ENCODE assay signal across 23 cellular contexts in the genomic region with DNA sequence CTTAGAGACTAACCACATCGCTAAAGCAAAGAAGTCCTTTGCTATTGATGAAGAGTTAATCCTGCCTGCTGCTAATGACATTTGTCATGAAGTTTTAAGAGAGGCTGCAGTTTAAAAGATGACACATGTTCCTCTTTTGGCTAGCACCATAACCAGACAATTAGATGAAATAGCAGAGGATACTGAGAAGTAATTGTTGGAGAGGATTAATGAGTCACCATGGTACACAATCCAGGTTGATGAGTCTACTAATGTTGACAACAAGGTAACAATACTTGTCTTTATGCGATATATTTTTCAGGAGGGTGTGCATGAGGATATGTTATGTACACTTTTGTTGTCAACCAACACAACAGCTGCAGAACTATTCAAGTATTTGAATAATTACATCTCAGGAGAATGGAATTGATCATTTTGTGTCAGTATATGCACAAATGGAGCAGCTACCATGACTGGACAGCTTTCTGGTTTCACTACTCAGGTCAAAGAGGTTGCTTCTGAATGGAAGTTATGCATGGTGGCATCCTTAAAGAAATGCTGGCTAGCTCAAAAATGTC. TPM values are rescaled to one million over a fixed set of nuclear protein-coding genes. Genes with fewer than 3 reads are reported as not detected.
DNase-seq lines count a peak whose midpoint lies in the region; ATAC-seq and TF ChIP-seq lines count a peak whose summit lies in the region.
"Had no signal": no experiment of that assay in that cellular context is flagged by ENCODE, and none has a peak within 500 bp of the region (broad histone marks: within the 10 kb centered on the region; RNA-seq: fewer than 3 reads in every experiment).

No MANE protein-coding gene starts in this region.

- TF ChIP-seq RAD21 in HCT116 (IDR thresholded peaks at IDR 0.05; ENCODE audit: low read depth), result no peak

- no peak overlapping the region for H3K27ac ChIP-seq in HCT116 (ENCODE audit: low read depth, low read length)
- no peak overlapping the region for H3K27ac ChIP-seq in RWPE2 (ENCODE audit: poor library complexity, severe bottlenecking)
- H3K27ac ChIP-seq: A549 had no signal

- DNase-seq in COLO829 (ENCODE audit: low spot score) (peak; percentile 71), HCT116 (ENCODE audit: low read depth, low spot score) (peak; percentile 69), RWPE2 (ENCODE audit: low spot score) (no peak), NCI-H2196 (lab: John Stamatoyannopoulos, UW; ENCODE audit: unreplicated experiment) (no peak), superior temporal gyrus (ENCODE audit: extremely low spot score) (no peak)
- DNase-seq in activated naive CD4-positive, alpha-beta T cell treated with Interleukin-2 at 50 U/mL for 16 hours, result no peak
- DNase-seq: BE2C, DND-41, Kasumi-1, NCI-H1417, NCI-H1694 treated with DMSO at 0.1 percent for 48 hours, NCI-H2081 treated with DMSO at 0.1 percent for 48 hours, NCI-H2171 treated with DMSO at 0.1 percent for 48 hours, NCI-H446, NCI-H526, SHP77 treated with DMSO at 0.1 percent for 48 hours, SK-N-SH had no signal

- POLR2A ChIA-PET in HCT116 (lab: Charles Lee), result no interaction called here

- H3K79me2 ChIP-seq in HCT116 (ENCODE audit: insufficient read depth, low read length), result no peaks in the 10 kb centered on the region

- H3K36me3 ChIP-seq in HCT116 (ENCODE audit: control insufficient read depth in 1 of 2, insufficient read depth in 2 of 2, low read length in 2 of 2), result no peaks in the 10 kb centered on the region
- no peaks in the 10 kb centered on the region for H3K36me3 ChIP-seq in RWPE2 (ENCODE audit: low read depth)
- H3K36me3 ChIP-seq: BE2C had no signal

- intact Hi-C loops in HCT116 (cut with micrococcal nuclease), result no loop called here

- H3K27me3 ChIP-seq in HCT116 (ENCODE audit: insufficient read depth, low read length), result no peaks in the 10 kb centered on the region
- H3K27me3 ChIP-seq in RWPE2 (ENCODE audit: insufficient read depth, poor library complexity, severe bottlenecking), result no peaks in the 10 kb centered on the region
- H3K27me3 ChIP-seq: BE2C had no signal

- ATAC-seq in HCT116 (peak; percentile 82), RWPE2 (ENCODE audit: low read depth) (peak; percentile 70), esophagus mucosa (peak; percentile 29), GM18861 (IDR thresholded peaks at IDR 0.05; ENCODE audit: unreplicated experiment) (no peak)
- ATAC-seq: A549 had no signal

- H4K20me1 ChIP-seq in HCT116 (ENCODE audit: insufficient read depth), result no peaks in the 10 kb centered on the region

- H3K4me2 ChIP-seq in HCT116 (ENCODE audit: low read length), result peak overlapping the region; percentile 44
- H3K4me2 ChIP-seq: A549, SK-N-SH had no signal

- H3K4me3 ChIP-seq in HCT116 (replicated peaks in 1 of 2; ENCODE audit: low read depth in 1 of 2, low read length in 2 of 2) (no peak overlapping the region), RWPE2 (ENCODE audit: severe bottlenecking) (no peak overlapping the region)
- H3K4me3 ChIP-seq: A549 had no signal

- H3K9me2 ChIP-seq in HCT116 (ENCODE audit: insufficient read depth), result no peaks in the 10 kb centered on the region
- H3K9me2 ChIP-seq: SK-N-SH had no signal

- H3K9me3 ChIP-seq in HCT116 (ENCODE audit: control insufficient read depth in 1 of 2, insufficient read depth in 1 of 2, low read depth in 1 of 2, low read length in 2 of 2) (no peaks in the 10 kb centered on the region), RWPE2 (ENCODE audit: severe bottlenecking) (no peaks in the 10 kb centered on the region)
- H3K9me3 ChIP-seq: A549, BE2C, SK-N-SH had no signal

- RAD21 ChIA-PET in HCT116 (lab: Charles Lee; ENCODE audit: low non-redundant PET in 1 of 2, low total read pairs in 2 of 2, uncharacterized antibody in 2 of 2, unreplicated experiment in 2 of 2), result no interaction called here

- peak overlapping the region; percentile 50 for H2AFZ ChIP-seq in HCT116 (ENCODE audit: low read depth, low read length, poor library complexity, severe bottlenecking)

- CTCF ChIA-PET in HCT116 (lab: Charles Lee), result no interaction called here

- H3K4me1 ChIP-seq in HCT116 (ENCODE audit: control insufficient read depth in 1 of 2, insufficient read depth in 2 of 2, low read length in 2 of 2) (peaks cover 0 to 21% of the 10 kb centered on the region in 2 experiments; a peak in 2 of 4 replicates), RWPE2 (ENCODE audit: insufficient read depth, poor library complexity, severe bottlenecking) (no peaks in the 10 kb centered on the region)
- H3K4me1 ChIP-seq: A549, BE2C had no signal

- BruUV-seq in HCT116 (replicated peaks; lab: Mats Ljungman, UMichigan), result no TSS peak

- no peak for TF ChIP-seq POLR2A in HCT116 (IDR thresholded peaks at IDR 0.05; ENCODE audit: borderline replicate concordance, extremely low read depth, insufficient read depth, insufficient read length)

- no peak overlapping the region for H3K9ac ChIP-seq in HCT116 (ENCODE audit: low read length)
- H3K9ac ChIP-seq: SK-N-SH had no signal

- TF ChIP-seq CTCF in HCT116 (IDR thresholded peaks at IDR 0.05 in 2 of 3, conservative IDR thresholded peaks at IDR 0.05 in 1 of 3; ENCODE audit: borderline replicate concordance in 1 of 3, insufficient read depth in 1 of 3, low read depth in 2 of 3, low read length in 2 of 3) (no peak), RWPE2 (IDR thresholded peaks at IDR 0.05; ENCODE audit: poor library complexity, severe bottlenecking) (no peak)

TF ChIP-seq in HCT116, 20 proteins besides CTCF, POLR2A, EP300 and RAD21:
- TF ChIP-seq SP1 (IDR thresholded peaks at IDR 0.05; ENCODE audit: low read depth) (peak; percentile 25), TCF7L2 (IDR thresholded peaks at IDR 0.05; ENCODE audit: borderline replicate concordance, extremely low read depth, insufficient read depth, insufficient read length) (no peak), CEBPB (IDR thresholded peaks at IDR 0.05; ENCODE audit: low read depth) (peak; percentile 24; the same call in 1 of the 2 replicates), EZH2 (IDR thresholded peaks at IDR 0.05) (no peak), FOSL1 (IDR thresholded peaks at IDR 0.05; ENCODE audit: low read depth) (peak; percentile 73), SIN3A (IDR thresholded peaks at IDR 0.05; ENCODE audit: low read depth) (no peak), JUND (IDR thresholded peaks at IDR 0.05) (peak; percentile 59)
- TF ChIP-seq, protein P1, sequence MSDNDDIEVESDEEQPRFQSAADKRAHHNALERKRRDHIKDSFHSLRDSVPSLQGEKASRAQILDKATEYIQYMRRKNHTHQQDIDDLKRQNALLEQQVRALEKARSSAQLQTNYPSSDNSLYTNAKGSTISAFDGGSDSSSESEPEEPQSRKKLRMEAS (IDR thresholded peaks at IDR 0.05), result 0 out of 2 replicates have a peak, but pooled peaks have one; percentile 26
TF ChIP-seq in HCT116: peak in this region for 5.

RNA-seq across cellular contexts. Expression of a gene that starts 56.7 kb away (rescaled TPM):
- total RNA-seq in HCT116 (2021; ENCODE audit: unreplicated experiment) (0.89 TPM), esophagus mucosa (0.20 TPM)
- 0.30 TPM in 2 replicates for polyA plus RNA-seq in HCT116 (2012)
- total RNA-seq: G401, OCI-LY7 had no signal

RNA-seq across cellular contexts. Expression of a gene that starts 56.8 kb away (rescaled TPM):
- 0.32 TPM for total RNA-seq in HCT116 (2021; ENCODE audit: unreplicated experiment)
- 0.07 and 0.25 TPM in 2 replicates for polyA plus RNA-seq in HCT116 (2012)
- total RNA-seq in esophagus mucosa, result not detected
- total RNA-seq: G401, H1, OCI-LY7 had no signal

Comparison
In these comparisons a context has a peak if more than half of its experiments do, and no peak if none do; other contexts are left out.
1. DNase-seq: peak in COLO829 (single experiment) and HCT116 (single experiment); none in RWPE2 (single experiment), activated naive CD4-positive, alpha-beta T cell treated with Interleukin-2 at 50 U/mL for 16 hours (single experiment), NCI-H2196 (single experiment) and superior temporal gyrus (single experiment).